Comparison of ENCODE assay signal across 1 cellular context in the genomic region with DNA sequence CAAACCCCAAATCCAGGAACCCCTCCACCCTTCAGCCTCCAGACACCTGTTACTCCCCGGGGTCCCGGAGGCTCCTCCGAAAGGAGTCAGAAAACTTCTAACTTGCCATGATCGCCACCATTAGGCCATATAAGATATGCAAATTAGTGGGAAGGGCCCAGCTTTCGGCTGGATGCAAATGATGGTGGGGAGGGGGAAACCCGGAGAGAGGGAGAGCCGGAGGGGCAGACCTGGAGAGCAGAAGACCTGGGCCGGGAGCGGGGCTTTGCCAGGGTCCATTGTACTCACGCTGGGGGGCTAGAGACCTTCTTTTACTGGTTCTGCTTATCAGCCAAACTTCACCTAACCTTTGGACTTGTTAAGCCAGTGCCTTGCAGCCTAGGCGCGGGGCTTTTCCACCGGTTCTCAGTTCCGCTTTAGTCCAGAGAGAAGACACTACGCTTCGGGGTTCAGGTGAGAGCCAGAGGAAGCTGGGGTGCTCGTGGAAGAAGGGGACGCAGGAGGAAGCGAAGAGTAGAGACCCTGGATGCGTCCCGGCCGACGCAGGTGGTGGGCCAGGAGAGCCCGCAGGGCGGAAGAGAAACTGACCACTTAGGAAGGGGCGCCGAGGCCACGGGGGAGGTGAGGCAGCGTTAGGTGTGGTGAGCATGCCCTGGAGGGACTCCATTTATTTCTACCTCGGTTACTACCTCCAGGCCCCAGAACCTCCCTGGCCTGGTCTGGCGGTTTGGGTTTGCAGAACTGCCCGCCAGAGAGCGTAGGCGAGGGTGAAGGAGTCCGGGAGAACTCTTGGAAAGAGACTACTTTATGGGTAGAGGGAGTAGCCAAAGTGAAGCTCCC.
A peak's percentile ranks its signal among the peaks of the same experiment; 100 is the strongest.
TF ChIP-seq lines count a peak whose summit lies in the region.

TSS of gene HNF1B (minus strand) at position 99 of the 840 bp plus-strand sequence. CDS start 175 bp downstream, outside the sequence.

TF ChIP-seq in HepG2, 621 proteins besides CTCF, POLR2A, EP300 and RAD21 (continued from another document and continues in another):
- TF ChIP-seq ZNF800 (CRISPR knock-in tag; IDR thresholded peaks at IDR 0.05) (peak; percentile 68; the same call in 1 of the 2 replicates), NFAT5 (CRISPR knock-in tag; IDR thresholded peaks at IDR 0.05) (peak; percentile 72; the same call in 1 of the 2 replicates), CCAR2 (optimal IDR thresholded peaks at IDR 0.05; ENCODE audit: low read depth, low read length) (no peak), CBFB (CRISPR knock-in tag; IDR thresholded peaks at IDR 0.05) (no peak), HOXD1 (CRISPR knock-in tag; IDR thresholded peaks at IDR 0.05) (peak; percentile 59), TBL1XR1 (IDR thresholded peaks at IDR 0.05; ENCODE audit: borderline replicate concordance, low read length, partially characterized antibody) (no peak), NFKB2 (CRISPR knock-in tag; IDR thresholded peaks at IDR 0.05; ENCODE audit: borderline replicate concordance) (peak; percentile 91; the same call in 1 of the 2 replicates), FOXP4 (CRISPR knock-in tag; IDR thresholded peaks at IDR 0.05) (peak; percentile 21; the same call in 1 of the 2 replicates), PHF8 (CRISPR knock-in tag; IDR thresholded peaks at IDR 0.05) (peak; percentile 61; the same call in 1 of the 2 replicates), SMC3 (IDR thresholded peaks at IDR 0.05; ENCODE audit: low read length) (peak; percentile 2; the same call in 1 of the 2 replicates), RFX1 (IDR thresholded peaks at IDR 0.05) (no peak), ZNF263 (CRISPR knock-in tag; IDR thresholded peaks at IDR 0.05) (peak; percentile 57), ZNF501 (CRISPR knock-in tag; IDR thresholded peaks at IDR 0.05) (0 out of 2 replicates have a peak, but pooled peaks have one; percentile 41), PBX3 (CRISPR knock-in tag; IDR thresholded peaks at IDR 0.05; ENCODE audit: borderline replicate concordance) (0 out of 2 replicates have a peak, but pooled peaks have one; percentile 48), BRD4 (CRISPR knock-in tag; IDR thresholded peaks at IDR 0.05) (peak; percentile 84), SALL1 (CRISPR knock-in tag; IDR thresholded peaks at IDR 0.05) (peak; percentile 65; the same call in 1 of the 2 replicates), TBX2 (CRISPR knock-in tag; IDR thresholded peaks at IDR 0.05; ENCODE audit: borderline replicate concordance) (peak; percentile 63; the same call in 1 of the 2 replicates), DRAP1 (CRISPR knock-in tag; IDR thresholded peaks at IDR 0.05) (peak; percentile 97), ZNF329 (CRISPR knock-in tag; IDR thresholded peaks at IDR 0.05; ENCODE audit: low read depth) (no peak), ZC3H13 (CRISPR knock-in tag; IDR thresholded peaks at IDR 0.05) (0 out of 2 replicates have a peak, but pooled peaks have one; percentile 47), SOX5 (CRISPR knock-in tag; IDR thresholded peaks at IDR 0.05; ENCODE audit: borderline replicate concordance) (peak; percentile 30; the same call in 1 of the 2 replicates), ZBTB34 (CRISPR knock-in tag; IDR thresholded peaks at IDR 0.05) (0 out of 2 replicates have a peak, but pooled peaks have one; percentile 36), ZNF264 (CRISPR knock-in tag; IDR thresholded peaks at IDR 0.05) (0 out of 2 replicates have a peak, but pooled peaks have one; percentile 46)
- TF ChIP-seq, protein P1, sequence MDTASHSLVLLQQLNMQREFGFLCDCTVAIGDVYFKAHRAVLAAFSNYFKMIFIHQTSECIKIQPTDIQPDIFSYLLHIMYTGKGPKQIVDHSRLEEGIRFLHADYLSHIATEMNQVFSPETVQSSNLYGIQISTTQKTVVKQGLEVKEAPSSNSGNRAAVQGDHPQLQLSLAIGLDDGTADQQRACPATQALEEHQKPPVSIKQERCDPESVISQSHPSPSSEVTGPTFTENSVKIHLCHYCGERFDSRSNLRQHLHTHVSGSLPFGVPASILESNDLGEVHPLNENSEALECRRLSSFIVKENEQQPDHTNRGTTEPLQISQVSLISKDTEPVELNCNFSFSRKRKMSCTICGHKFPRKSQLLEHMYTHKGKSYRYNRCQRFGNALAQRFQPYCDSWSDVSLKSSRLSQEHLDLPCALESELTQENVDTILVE (CRISPR knock-in tag; IDR thresholded peaks at IDR 0.05), result no peak
- TF ChIP-seq, protein P2, sequence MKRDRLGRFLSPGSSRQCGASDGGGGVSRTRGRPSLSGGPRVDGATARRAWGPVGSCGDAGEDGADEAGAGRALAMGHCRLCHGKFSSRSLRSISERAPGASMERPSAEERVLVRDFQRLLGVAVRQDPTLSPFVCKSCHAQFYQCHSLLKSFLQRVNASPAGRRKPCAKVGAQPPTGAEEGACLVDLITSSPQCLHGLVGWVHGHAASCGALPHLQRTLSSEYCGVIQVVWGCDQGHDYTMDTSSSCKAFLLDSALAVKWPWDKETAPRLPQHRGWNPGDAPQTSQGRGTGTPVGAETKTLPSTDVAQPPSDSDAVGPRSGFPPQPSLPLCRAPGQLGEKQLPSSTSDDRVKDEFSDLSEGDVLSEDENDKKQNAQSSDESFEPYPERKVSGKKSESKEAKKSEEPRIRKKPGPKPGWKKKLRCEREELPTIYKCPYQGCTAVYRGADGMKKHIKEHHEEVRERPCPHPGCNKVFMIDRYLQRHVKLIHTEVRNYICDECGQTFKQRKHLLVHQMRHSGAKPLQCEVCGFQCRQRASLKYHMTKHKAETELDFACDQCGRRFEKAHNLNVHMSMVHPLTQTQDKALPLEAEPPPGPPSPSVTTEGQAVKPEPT (CRISPR knock-in tag; IDR thresholded peaks at IDR 0.05; ENCODE audit: low read depth), result 0 out of 2 replicates have a peak, but pooled peaks have one; percentile 61
- TF ChIP-seq, protein P3, sequence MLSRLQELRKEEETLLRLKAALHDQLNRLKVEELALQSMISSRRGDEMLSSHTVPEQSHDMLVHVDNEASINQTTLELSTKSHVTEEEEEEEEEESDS (CRISPR knock-in tag; IDR thresholded peaks at IDR 0.05; ENCODE audit: borderline replicate concordance), result 0 out of 2 replicates have a peak, but pooled peaks have one; percentile 48
- TF ChIP-seq, protein P4, sequence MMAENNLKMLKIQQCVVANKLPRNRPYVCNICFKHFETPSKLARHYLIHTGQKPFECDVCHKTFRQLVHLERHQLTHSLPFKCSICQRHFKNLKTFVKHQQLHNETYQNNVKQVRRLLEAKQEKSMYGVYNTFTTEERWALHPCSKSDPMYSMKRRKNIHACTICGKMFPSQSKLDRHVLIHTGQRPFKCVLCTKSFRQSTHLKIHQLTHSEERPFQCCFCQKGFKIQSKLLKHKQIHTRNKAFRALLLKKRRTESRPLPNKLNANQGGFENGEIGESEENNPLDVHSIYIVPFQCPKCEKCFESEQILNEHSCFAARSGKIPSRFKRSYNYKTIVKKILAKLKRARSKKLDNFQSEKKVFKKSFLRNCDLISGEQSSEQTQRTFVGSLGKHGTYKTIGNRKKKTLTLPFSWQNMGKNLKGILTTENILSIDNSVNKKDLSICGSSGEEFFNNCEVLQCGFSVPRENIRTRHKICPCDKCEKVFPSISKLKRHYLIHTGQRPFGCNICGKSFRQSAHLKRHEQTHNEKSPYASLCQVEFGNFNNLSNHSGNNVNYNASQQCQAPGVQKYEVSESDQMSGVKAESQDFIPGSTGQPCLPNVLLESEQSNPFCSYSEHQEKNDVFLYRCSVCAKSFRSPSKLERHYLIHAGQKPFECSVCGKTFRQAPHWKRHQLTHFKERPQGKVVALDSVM (CRISPR knock-in tag; IDR thresholded peaks at IDR 0.05), result peak; percentile 46; the same call in 1 of the 2 replicates
